Comparison of ENCODE assay signal across 10 cellular contexts in the genomic region with DNA sequence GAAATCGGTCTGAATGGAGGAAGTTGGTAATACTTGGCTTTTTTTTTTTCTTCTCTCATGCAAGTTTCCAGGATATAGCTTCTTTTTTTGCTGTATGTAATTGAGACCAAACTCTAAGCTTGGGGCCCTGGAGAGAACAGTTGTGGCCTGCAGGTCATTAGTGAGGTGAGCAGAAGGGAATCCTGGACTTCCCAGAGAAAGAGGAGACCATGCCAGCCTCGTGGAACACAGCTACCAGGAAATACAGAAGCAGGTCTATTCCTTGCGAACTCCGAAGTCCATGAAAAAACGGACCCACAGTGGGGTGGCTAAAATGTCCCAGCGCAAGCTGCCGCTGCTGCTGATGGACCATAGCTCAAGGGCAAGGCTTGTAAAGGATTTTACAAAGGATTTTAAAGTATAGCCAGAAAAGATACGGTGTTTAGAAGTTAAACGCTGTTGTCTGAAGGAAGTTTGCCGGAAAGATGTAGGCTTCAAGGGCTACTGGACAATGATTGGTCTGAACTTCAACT.
DNase-seq lines count a peak whose midpoint lies in the region; ATAC-seq and TF ChIP-seq lines count a peak whose summit lies in the region.
"Had no signal": no experiment of that assay in that cellular context is flagged by ENCODE, and none has a peak within 500 bp of the region (broad histone marks: within the 10 kb centered on the region; RNA-seq: fewer than 3 reads in every experiment).

No MANE protein-coding gene starts in this region.

- H3K4me3 ChIP-seq in left ventricle myocardium inferior (no peak overlapping the region), choroid plexus epithelial cell (ENCODE audit: low read depth, low read length) (peak overlapping the region; percentile 34), mucosa of rectum (ENCODE audit: low read length in 2 of 2) (peak overlapping the region; percentile 46 to 68), vagina (no peak overlapping the region)

- intact Hi-C loops in left ventricle myocardium inferior (cut with micrococcal nuclease), result no loop called here
- intact Hi-C loops in left cardiac atrium (cut with DNase I), result no loop called here
- intact Hi-C loops in vagina (cut with DNase I), result no loop called here
- intact Hi-C loops in Right ventricle myocardium superior (cut with DNase I), result no loop called here

- no peak for TF ChIP-seq CTCF in left ventricle myocardium inferior (IDR thresholded peaks at IDR 0.05; ENCODE audit: borderline replicate concordance)
- no peak for TF ChIP-seq CTCF in choroid plexus epithelial cell (conservative IDR thresholded peaks at IDR 0.05; ENCODE audit: low read depth, low read length)
- no peak for TF ChIP-seq CTCF in vagina (IDR thresholded peaks at IDR 0.05)

- H3K4me1 ChIP-seq in left ventricle myocardium inferior (peaks cover 32% of the 10 kb centered on the region), mucosa of rectum (ENCODE audit: control insufficient read depth in 2 of 2, insufficient read depth in 2 of 2, low read length in 2 of 2) (peaks cover 12 to 17% of the 10 kb centered on the region in 2 donors), vagina (peaks cover 35% of the 10 kb centered on the region)

- no peak for TF ChIP-seq POLR2A in vagina (IDR thresholded peaks at IDR 0.05)

- ATAC-seq in left cardiac atrium (no peak), GM18519 (IDR thresholded peaks at IDR 0.05; ENCODE audit: low FRiP score, unreplicated experiment) (no peak), Right ventricle myocardium superior (ENCODE audit: poor library complexity) (no peak)

- H3K9me3 ChIP-seq in left ventricle myocardium inferior (replicated peaks), result no peaks in the 10 kb centered on the region
- H3K9me3 ChIP-seq in mucosa of rectum (ENCODE audit: control insufficient read depth in 2 of 2, low read length in 2 of 2), result no peaks in the 10 kb centered on the region
- no peaks in the 10 kb centered on the region for H3K9me3 ChIP-seq in vagina

- H3K27me3 ChIP-seq in left ventricle myocardium inferior (ENCODE audit: low read depth), result no peaks in the 10 kb centered on the region
- no peaks in the 10 kb centered on the region for H3K27me3 ChIP-seq in mucosa of rectum (ENCODE audit: control insufficient read depth in 2 of 2, insufficient read depth in 2 of 2, low read length in 2 of 2)
- no peaks in the 10 kb centered on the region for H3K27me3 ChIP-seq in vagina

- DNase-seq in left ventricle myocardium inferior, result no peak
- no peak for DNase-seq in left cardiac atrium
- no peak for DNase-seq in choroid plexus epithelial cell (ENCODE audit: low read depth)
- no peak for DNase-seq in vagina (ENCODE audit: extremely low spot score in 2 of 2)
- no peak for DNase-seq in NCI-H82 (lab: John Stamatoyannopoulos, UW)
- no peak for DNase-seq in Right ventricle myocardium superior
- DNase-seq: activated CD4-positive, alpha-beta T cell treated with anti-CD3 and anti-CD28 coated beads, Interleukin-2, amount 50 U/mL, for 4 hours; NCI-H1436 treated with DMSO at 0.1 percent for 48 hours had no signal

- H3K36me3 ChIP-seq in left ventricle myocardium inferior (no peaks in the 10 kb centered on the region), mucosa of rectum (ENCODE audit: control insufficient read depth in 2 of 2, insufficient read depth in 2 of 2, low read length in 2 of 2) (no peaks in the 10 kb centered on the region), vagina (no peaks in the 10 kb centered on the region)

- H3K9ac ChIP-seq in mucosa of rectum (ENCODE audit: low read depth in 1 of 2, low read length in 2 of 2), result peak overlapping the region in 1 of 2 donors; percentile 23

- H3K27ac ChIP-seq in left ventricle myocardium inferior (replicated peaks) (peak overlapping the region; percentile 25), mucosa of rectum (ENCODE audit: low read depth in 2 of 2, low read length in 2 of 2) (peak overlapping the region; percentile 37 to 38), vagina (peak overlapping the region; percentile 22)

Comparison
In these comparisons a context has a peak if more than half of its experiments do, and no peak if none do; other contexts are left out.
1. H3K4me3 ChIP-seq: peak in choroid plexus epithelial cell (single experiment) and mucosa of rectum (2 of 2); none in left ventricle myocardium inferior (single experiment) and vagina (0 of 2).
2. Peak in every context shown above with its lines, with median percentiles within 50 percentile points of each other: H3K27ac ChIP-seq.